ENCODE assay signal across 10 cellular contexts in genomic region chr10:24897326-24897926, GRCh38. TPM values are rescaled to one million over a fixed set of nuclear protein-coding genes. Genes with fewer than 3 reads are reported as not detected.
DNase-seq lines count a peak whose midpoint lies in the region; ATAC-seq and TF ChIP-seq lines count a peak whose summit lies in the region.
"Had no signal": no experiment of that assay in that cellular context is flagged by ENCODE, and none has a peak within 500 bp of the region (broad histone marks: within the 10 kb centered on the region; RNA-seq: fewer than 3 reads in every experiment).

No MANE protein-coding gene starts in this region.

- H3K4me1 Mint-ChIP-seq in Caco-2 (ENCODE audit: low read depth, unreplicated experiment) (peaks cover 20% of the 10 kb centered on the region), CD14-positive monocyte (peaks cover 24% of the 10 kb centered on the region)
- peaks cover 37% of the 10 kb centered on the region for H3K4me1 Mint-ChIP-seq in activated naive CD8-positive, alpha-beta T cell treated with anti-CD3 and anti-CD28 coated beads, Interleukin-2, amount 10 ng/mL, durations not matched to agents 7 days and 5 days

- H3K36me3 Mint-ChIP-seq in Caco-2 (ENCODE audit: insufficient read depth, unreplicated experiment), result no peaks in the 10 kb centered on the region
- H3K36me3 Mint-ChIP-seq in activated naive CD8-positive, alpha-beta T cell treated with anti-CD3 and anti-CD28 coated beads, Interleukin-2, amount 10 ng/mL, durations not matched to agents 7 days and 5 days, result peaks cover 25% of the 10 kb centered on the region
- no peaks in the 10 kb centered on the region for H3K36me3 Mint-ChIP-seq in CD14-positive monocyte

- peak in 1 of 2 experiments; percentile 31 for DNase-seq in Caco-2
- peak; percentile 82 for DNase-seq in M059J (ENCODE audit: low read depth)
- DNase-seq in activated naive CD8-positive, alpha-beta T cell treated with anti-CD3 and anti-CD28 coated beads, Interleukin-2, amount 10 ng/mL, durations not matched to agents 7 days and 5 days, result no peak
- peak; percentile 33 for DNase-seq in kidney tubule cell (ENCODE audit: low spot score)
- DNase-seq in CD14-positive monocyte (ENCODE audit: low spot score), result no peak
- DNase-seq in NCI-H1092 treated with DMSO at 0.1 percent for 48 hours (lab: John Stamatoyannopoulos, UW), result no peak
- DNase-seq: activated CD4-positive, CD25-positive, alpha-beta regulatory T cell had no signal

- H3K4me3 Mint-ChIP-seq in Caco-2 (ENCODE audit: unreplicated experiment) (no peak overlapping the region), CD14-positive monocyte (no peak overlapping the region)
- peak overlapping the region; percentile 44 for H3K4me3 Mint-ChIP-seq in activated naive CD8-positive, alpha-beta T cell treated with anti-CD3 and anti-CD28 coated beads, Interleukin-2, amount 10 ng/mL, durations not matched to agents 7 days and 5 days

- no peaks in the 10 kb centered on the region; the same call in none of the 2 replicates for H3K36me3 ChIP-seq in Caco-2 (ENCODE audit: control insufficient read depth, insufficient read depth, low read length)
- H3K36me3 ChIP-seq: cardiac muscle cell had no signal

- POLR2A ChIA-PET in Caco-2 (lab: Charles Lee), result no interaction called here
- POLR2A ChIA-PET in activated naive CD8-positive, alpha-beta T cell treated with anti-CD3 and anti-CD28 coated beads, Interleukin-2, amount 10 ng/mL, durations not matched to agents 7 days and 5 days (lab: Charles Lee), result interaction anchor here (0.7 to 1.0 kb wide), 2 partner anchors 9 to 30 kb away, joined by 3 read pairs; no protein-coding TSS in a partner anchor

- H3K27ac Mint-ChIP-seq in Caco-2 (ENCODE audit: unreplicated experiment) (peak overlapping the region; percentile 12), CD14-positive monocyte (no peak overlapping the region)
- H3K27ac Mint-ChIP-seq in activated naive CD8-positive, alpha-beta T cell treated with anti-CD3 and anti-CD28 coated beads, Interleukin-2, amount 10 ng/mL, durations not matched to agents 7 days and 5 days, result peak overlapping the region; percentile 67

- CTCF ChIA-PET in Caco-2 (lab: Charles Lee), result no interaction called here

- intact Hi-C loops in Caco-2 (cut with micrococcal nuclease; ENCODE audit: unreplicated experiment) (no loop called here), CD14-positive monocyte (cut with micrococcal nuclease) (no loop called here)

- no TSS peak for BruUV-seq in Caco-2 (replicated peaks; lab: Mats Ljungman, UMichigan)

- H3K9me3 Mint-ChIP-seq in Caco-2 (ENCODE audit: unreplicated experiment) (no peaks in the 10 kb centered on the region), CD14-positive monocyte (peaks cover 0 to 3% (median 0%) of the 10 kb centered on the region in 7 donors)
- no peaks in the 10 kb centered on the region for H3K9me3 Mint-ChIP-seq in activated naive CD8-positive, alpha-beta T cell treated with anti-CD3 and anti-CD28 coated beads, Interleukin-2, amount 10 ng/mL, durations not matched to agents 7 days and 5 days

- H3K9me3 ChIP-seq in Caco-2, result no peaks in the 10 kb centered on the region

- peak; percentile 64 for ATAC-seq in activated naive CD8-positive, alpha-beta T cell treated with anti-CD3 and anti-CD28 coated beads, Interleukin-2, amount 10 ng/mL, durations not matched to agents 7 days and 5 days (ENCODE audit: low read depth)
- ATAC-seq in HG03520 (IDR thresholded peaks at IDR 0.05; ENCODE audit: unreplicated experiment), result no peak
- ATAC-seq in GM18511 (IDR thresholded peaks at IDR 0.05; ENCODE audit: unreplicated experiment), result no peak

- H3K27me3 Mint-ChIP-seq in Caco-2 (ENCODE audit: insufficient read depth, unreplicated experiment) (no peaks in the 10 kb centered on the region), CD14-positive monocyte (ENCODE audit: low read depth in 3 of 3) (peaks cover 0 to 5% (median 1%) of the 10 kb centered on the region in 3 donors)
- no peaks in the 10 kb centered on the region for H3K27me3 Mint-ChIP-seq in activated naive CD8-positive, alpha-beta T cell treated with anti-CD3 and anti-CD28 coated beads, Interleukin-2, amount 10 ng/mL, durations not matched to agents 7 days and 5 days

- H3K4me3 ChIP-seq in Caco-2 (ENCODE audit: low read depth, low read length), result no peak overlapping the region
- H3K4me3 ChIP-seq: cardiac muscle cell had no signal

- TF ChIP-seq CTCF in Caco-2 (IDR thresholded peaks at IDR 0.05; ENCODE audit: insufficient read depth in 1 of 2, low read depth in 1 of 2, low read length in 1 of 2, severe bottlenecking in 1 of 2, unreplicated experiment in 1 of 2) (no peak), CD14-positive monocyte (IDR thresholded peaks at IDR 0.05) (no peak)

- H3K27me3 ChIP-seq in Caco-2 (replicated peaks; ENCODE audit: control insufficient read depth, insufficient read depth, low read length), result no peaks in the 10 kb centered on the region
- H3K27me3 ChIP-seq: cardiac muscle cell had no signal

- H3K4me1 ChIP-seq in Caco-2, result peaks cover 24% of the 10 kb centered on the region

RNA-seq across cellular contexts. Expression of gene PRTFDC1, which starts 55.0 kb away (rescaled TPM):
- total RNA-seq in Caco-2 (2022), result 66.5 and 83.2 TPM in 2 replicates
- total RNA-seq in M059J (2014; rRNA removed; shearing (Covaris generic)), result 15.3 and 18.0 TPM in 2 replicates
- 1 to 10 TPM; 1.5 to 2.0 TPM for total RNA-seq in activated naive CD8-positive, alpha-beta T cell treated with anti-CD3 and anti-CD28 coated beads, Interleukin-2, amount 10 ng/mL, durations not matched to agents 7 days and 5 days
- polyA plus RNA-seq in CD14-positive monocyte, result not detected

Comparison
In these comparisons a context has a peak if more than half of its experiments do, and no peak if none do; other contexts are left out.
1. DNase-seq: peak in M059J (single experiment) and kidney tubule cell (single experiment); none in activated naive CD8-positive, alpha-beta T cell treated with anti-CD3 and anti-CD28 coated beads, Interleukin-2, amount 10 ng/mL, durations not matched to agents 7 days and 5 days (single experiment), CD14-positive monocyte (single experiment) and NCI-H1092 treated with DMSO at 0.1 percent for 48 hours (single experiment).
2. H3K27ac Mint-ChIP-seq: peak in Caco-2 (single experiment) and activated naive CD8-positive, alpha-beta T cell treated with anti-CD3 and anti-CD28 coated beads, Interleukin-2, amount 10 ng/mL, durations not matched to agents 7 days and 5 days (single experiment); none in CD14-positive monocyte (0 of 7).